Comparison of ENCODE assay signal across 24 cellular contexts in genomic region chr7:8591289-8591688, GRCh38.
"Had no signal": no experiment of that assay in that cellular context is flagged by ENCODE, and none has a peak within 500 bp of the region (broad histone marks: within the 10 kb centered on the region; RNA-seq: fewer than 3 reads in every experiment).

No MANE protein-coding gene starts in this region.

- H3K27me3 ChIP-seq: cardiac muscle cell, SJCRH30 had no signal

- H3K4me3 ChIP-seq: cardiac muscle cell, SJCRH30, SK-N-MC had no signal

- H3K27ac ChIP-seq: cardiac muscle cell, SJCRH30, SK-N-MC, WERI-Rb-1 had no signal

- H3K36me3 ChIP-seq: cardiac muscle cell, SJCRH30, WERI-Rb-1 had no signal

- DNase-seq: activated CD4-positive, alpha-beta T cell treated with anti-CD3 and anti-CD28 coated beads for 1 hour; activated CD4-positive, alpha-beta T cell treated with anti-CD3 and anti-CD28 coated beads for 48 hours; activated CD4-positive, alpha-beta T cell treated with anti-CD3 and anti-CD28 coated beads, Interleukin-2, amount 50 U/mL, for 4 hours; activated CD4-positive, CD25-positive, alpha-beta regulatory T cell; activated CD8-positive, alpha-beta T cell treated with anti-CD3 and anti-CD28 coated beads for 36 hours; activated effector memory CD4-positive, alpha-beta T cell treated with anti-CD3 and anti-CD28 coated beads, Interleukin-2, amount 50 U/mL, for 16 hours; activated naive CD4-positive, alpha-beta T cell; activated naive CD4-positive, alpha-beta T cell treated with anti-CD3 and anti-CD28 coated beads, Interleukin-2, amount 50 U/mL, for 16 hours; activated naive CD8-positive, alpha-beta T cell treated with anti-CD3 and anti-CD28 coated beads for 36 hours; activated T-cell treated with anti-CD3 and anti-CD28 coated beads, Interleukin-2, amount 50 U/mL, for 1 hour; activated T-cell treated with anti-CD3 and anti-CD28 coated beads, Interleukin-2, amount 50 U/mL, for 72 hours; amniotic stem cell; aorta; NCI-H187 treated with DMSO at 0.1 percent for 48 hours; NCI-H2171 treated with DMSO at 0.1 percent for 48 hours; NCI-H446; NCI-H526 treated with DMSO at 0.1 percent for 48 hours; NCI-H82; SHP77; SJCRH30; T1000; WERI-Rb-1 had no signal
